In genomic region chr1:109532365-109533136, GRCh38 we compare ENCODE assay signal across 8 cellular contexts. TPM values are rescaled to one million over a fixed set of nuclear protein-coding genes. Genes with fewer than 3 reads are reported as not detected.
DNase-seq lines count a peak whose midpoint lies in the region; ATAC-seq and TF ChIP-seq lines count a peak whose summit lies in the region.

No MANE protein-coding gene starts in this region.

- H3K4me3 ChIP-seq in GM06990 (replicated peaks; ENCODE audit: low read depth, low read length) (peak overlapping the region; percentile 49), ascending aorta (peak overlapping the region; percentile 11 to 44), skeletal muscle cell (ENCODE audit: low read depth, low read length) (peak overlapping the region; percentile 8)

- intact Hi-C loops in ascending aorta (cut with DNase I), result loop anchor here (1.0 to 5.0 kb wide), 4 partner anchors 38 to 255 kb away; partner anchors contain the start of genes CYB561D1, PSMA5 and SYPL2

- H3K9me3 ChIP-seq in ascending aorta, result no peaks in the 10 kb centered on the region

- peak; percentile 97 for TF ChIP-seq CTCF in GM06990 (IDR thresholded peaks at IDR 0.05; ENCODE audit: insufficient read depth, low read length, poor library complexity, severe bottlenecking)
- TF ChIP-seq CTCF in ascending aorta (IDR thresholded peaks at IDR 0.05), result peak; percentile 95 to 98 (median 97)

- peaks cover 0 to 4% of the 10 kb centered on the region in 2 donors for H3K4me1 ChIP-seq in ascending aorta

- DNase-seq in GM06990 (ENCODE audit: extremely low read depth, insufficient read length) (peak; percentile 70), NCI-H2029 (lab: John Stamatoyannopoulos, UW) (peak; percentile 56), T-helper 9 cell (peak; percentile 92), ascending aorta (ENCODE audit: low spot score in 2 of 2) (peak; percentile 48 to 91), iPS DF 19.7 (ENCODE audit: low read depth, low spot score) (peak; percentile 78), skeletal muscle cell (ENCODE audit: low read depth) (no peak)

- H3K36me3 ChIP-seq in GM06990 (ENCODE audit: control insufficient read depth, insufficient read depth, low read length), result no peaks in the 10 kb centered on the region
- H3K36me3 ChIP-seq in ascending aorta, result no peaks in the 10 kb centered on the region

- ATAC-seq in HG02642 (IDR thresholded peaks at IDR 0.05; ENCODE audit: poor library complexity, unreplicated experiment), result peak; percentile 70
- ATAC-seq in GM18519 (IDR thresholded peaks at IDR 0.05; ENCODE audit: low FRiP score, unreplicated experiment), result no peak

- no peaks in the 10 kb centered on the region for H3K27me3 ChIP-seq in GM06990 (replicated peaks; ENCODE audit: control insufficient read depth, insufficient read depth, low read length)
- no peaks in the 10 kb centered on the region for H3K27me3 ChIP-seq in ascending aorta

- peak overlapping the region; percentile 45 to 64 for H3K27ac ChIP-seq in ascending aorta

RNA-seq across cellular contexts. Expression of gene GPR61, which starts 7.1 kb away (rescaled TPM):
- total RNA-seq in ascending aorta, result not detected

RNA-seq across cellular contexts. Expression of gene GNAI3, which starts 15.9 kb away (rescaled TPM):
- 2.8 TPM for total RNA-seq in ascending aorta

RNA-seq across cellular contexts. Expression of gene AMIGO1, which starts 23.0 kb away (rescaled TPM):
- total RNA-seq in ascending aorta, result 4.7 TPM

RNA-seq across cellular contexts. Expression of gene CYB561D1, which starts 38.7 kb away (rescaled TPM):
- total RNA-seq in ascending aorta, result 26.8 TPM

RNA-seq across cellular contexts. Expression of gene ATXN7L2, which starts 48.8 kb away (rescaled TPM):
- total RNA-seq in ascending aorta, result 5.9 TPM
